9 cellular contexts compared by ENCODE assay signal in genomic region chr3:71447803-71448202, GRCh38.
DNase-seq lines count a peak whose midpoint lies in the region; ATAC-seq and TF ChIP-seq lines count a peak whose summit lies in the region.
"Had no signal": no experiment of that assay in that cellular context is flagged by ENCODE, and none has a peak within 500 bp of the region (broad histone marks: within the 10 kb centered on the region; RNA-seq: fewer than 3 reads in every experiment).

No MANE protein-coding gene starts in this region.

- 78% methylated on average over 5 of the region's 5 CpGs for WGBS in SK-N-SH (ENCODE audit: low lambda C conversion rate)
- WGBS in mesenchymal stem cell: 87% methylated on average over 5 of the region's 5 CpGs
- 79 to 89% (median 86%) methylated on average over 5 of the region's 5 CpGs for WGBS in heart left ventricle, 4 donors

- no peaks in the 10 kb centered on the region for H3K36me3 Mint-ChIP-seq in activated T-helper 17 cell treated with anti-CD3 and anti-CD28 coated beads, Interleukin-2, amount 50 U/mL, for 72 hours (ENCODE audit: low read depth)

- intact Hi-C loops in heart left ventricle (cut with DNase I): no loop called here

- H3K9me3 ChIP-seq in SK-N-SH (no peaks in the 10 kb centered on the region), mesenchymal stem cell (ENCODE audit: control insufficient read depth, low read length) (no peaks in the 10 kb centered on the region), heart left ventricle (no peaks in the 10 kb centered on the region)

- H4K91ac ChIP-seq in mesenchymal stem cell (ENCODE audit: low read length): no peak overlapping the region

- peaks cover 24 to 35% of the 10 kb centered on the region in 2 experiments for H3K4me1 ChIP-seq in SK-N-SH (ENCODE audit: control insufficient read depth in 1 of 2, insufficient read depth in 2 of 2, low read depth in 1 of 2, low read length in 1 of 2)
- peaks cover 21% of the 10 kb centered on the region for H3K4me1 ChIP-seq in mesenchymal stem cell (ENCODE audit: control insufficient read depth, insufficient read depth, low read depth, low read length)
- peaks cover 0 to 93% (median 31%) of the 10 kb centered on the region in 12 donors for H3K4me1 ChIP-seq in heart left ventricle

- no peak for TF ChIP-seq CTCF in SK-N-SH (IDR thresholded peaks at IDR 0.05)
- TF ChIP-seq CTCF in heart left ventricle (IDR thresholded peaks at IDR 0.05): no peak

- H3K14ac ChIP-seq in mesenchymal stem cell (ENCODE audit: low read length in 2 of 2): no peak overlapping the region

- no peak for ATAC-seq in SK-N-SH treated with all-trans-retinoic acid at 6 μM for 48 hours
- ATAC-seq in activated T-helper 17 cell treated with anti-CD3 and anti-CD28 coated beads, Interleukin-2, amount 50 U/mL, for 72 hours (replicated peaks): peak; percentile 77
- ATAC-seq in GM18870 (IDR thresholded peaks at IDR 0.05; ENCODE audit: unreplicated experiment): no peak
- no peak for ATAC-seq in heart left ventricle

- H3K27me3 ChIP-seq in SK-N-SH (ENCODE audit: insufficient read depth) (no peaks in the 10 kb centered on the region), mesenchymal stem cell (ENCODE audit: control insufficient read depth in 1 of 2, insufficient read depth in 1 of 2, low read length in 2 of 2) (no peaks in the 10 kb centered on the region), heart left ventricle (no peaks in the 10 kb centered on the region)

- H3K79me1 ChIP-seq in mesenchymal stem cell (replicated peaks; ENCODE audit: low read length, poor library complexity, severe bottlenecking): peaks cover 34% of the 10 kb centered on the region

- H4K20me1 ChIP-seq in SK-N-SH (ENCODE audit: insufficient read depth): no peaks in the 10 kb centered on the region

- no peak overlapping the region for H3K18ac ChIP-seq in mesenchymal stem cell (ENCODE audit: low read depth in 1 of 2, low read length in 2 of 2)

- H3F3A ChIP-seq in SK-N-SH (replicated peaks; ENCODE audit: insufficient read depth): peaks cover 14% of the 10 kb centered on the region

- TF ChIP-seq RAD21 in SK-N-SH (IDR thresholded peaks at IDR 0.05; ENCODE audit: low read length): no peak

- POLR2A ChIA-PET in SK-N-SH (lab: Yijun Ruan, JAX): no interaction called here

- H3K9ac ChIP-seq in SK-N-SH: no peak overlapping the region
- H3K9ac ChIP-seq in mesenchymal stem cell (ENCODE audit: low read length): no peak overlapping the region

- no peak overlapping the region for H2BK120ac ChIP-seq in mesenchymal stem cell (ENCODE audit: low read depth, low read length)

- H3K4me3 ChIP-seq in SK-N-SH (ENCODE audit: low read depth in 2 of 2, low read length in 1 of 2): no peak overlapping the region
- no peak overlapping the region for H3K4me3 ChIP-seq in mesenchymal stem cell (ENCODE audit: insufficient read depth in 1 of 2, low read depth in 1 of 2, low read length in 2 of 2)
- no peak overlapping the region for H3K4me3 ChIP-seq in heart left ventricle

- H2AK5ac ChIP-seq in mesenchymal stem cell (ENCODE audit: low read length, severe bottlenecking): peak overlapping the region; percentile 49

- no peak overlapping the region for H3K4ac ChIP-seq in mesenchymal stem cell (ENCODE audit: low read depth in 1 of 2, low read length in 2 of 2)

- H2BK15ac ChIP-seq in mesenchymal stem cell (ENCODE audit: low read depth, poor library complexity, severe bottlenecking): no peak overlapping the region

- H2BK5ac ChIP-seq in mesenchymal stem cell (ENCODE audit: low read depth, low read length, poor library complexity, severe bottlenecking): no peak overlapping the region

- H3K27ac Mint-ChIP-seq in activated T-helper 17 cell treated with anti-CD3 and anti-CD28 coated beads, Interleukin-2, amount 50 U/mL, for 72 hours: peak overlapping the region; percentile 85

- TF ChIP-seq EP300 in SK-N-SH (IDR thresholded peaks at IDR 0.05; ENCODE audit: borderline replicate concordance in 1 of 2, low read depth in 1 of 2, low read length in 1 of 2): no peak

- peaks cover 73% of the 10 kb centered on the region for H3K4me1 Mint-ChIP-seq in activated T-helper 17 cell treated with anti-CD3 and anti-CD28 coated beads, Interleukin-2, amount 50 U/mL, for 72 hours

- H3K4me3 Mint-ChIP-seq in activated T-helper 17 cell treated with anti-CD3 and anti-CD28 coated beads, Interleukin-2, amount 50 U/mL, for 72 hours: peak overlapping the region; percentile 69

- H3K27ac ChIP-seq in SK-N-SH (ENCODE audit: low read depth in 2 of 2, low read length in 1 of 2) (no peak overlapping the region), mesenchymal stem cell (ENCODE audit: low read length, poor library complexity, severe bottlenecking) (peak overlapping the region; percentile 12), heart left ventricle (no peak overlapping the region)

- H2BK12ac ChIP-seq in mesenchymal stem cell (ENCODE audit: low read length in 2 of 2): peak overlapping the region in 1 of 2 experiments; percentile 42

- CTCF ChIA-PET in SK-N-SH (lab: Yijun Ruan, JAX): no interaction called here

- H2AFZ ChIP-seq in SK-N-SH (ENCODE audit: low read depth): no peak overlapping the region
- no peak overlapping the region for H2AFZ ChIP-seq in mesenchymal stem cell (ENCODE audit: low read depth, low read length)

- no peak for TF ChIP-seq POLR2A in heart left ventricle (IDR thresholded peaks at IDR 0.05)

- H3K9me2 ChIP-seq in SK-N-SH: no peaks in the 10 kb centered on the region

- peaks cover 95% of the 10 kb centered on the region for H3K79me2 ChIP-seq in SK-N-SH (ENCODE audit: insufficient read depth)

- H3K4me2 ChIP-seq in SK-N-SH (0 out of 2 replicates have a peak overlapping the region, but pooled peaks have one; percentile 6), mesenchymal stem cell (ENCODE audit: low read length, poor library complexity, severe bottlenecking) (no peak overlapping the region)

- H3K9me3 Mint-ChIP-seq in activated T-helper 17 cell treated with anti-CD3 and anti-CD28 coated beads, Interleukin-2, amount 50 U/mL, for 72 hours: no peaks in the 10 kb centered on the region

- H3K23ac ChIP-seq in mesenchymal stem cell (ENCODE audit: low read length in 2 of 2): peak overlapping the region in 1 of 2 experiments; percentile 21

- no peaks in the 10 kb centered on the region for H3K27me3 Mint-ChIP-seq in activated T-helper 17 cell treated with anti-CD3 and anti-CD28 coated beads, Interleukin-2, amount 50 U/mL, for 72 hours

- H3K36me3 ChIP-seq in SK-N-SH (replicated peaks in 1 of 2; ENCODE audit: control insufficient read depth in 1 of 2, insufficient read depth in 2 of 2, low read length in 1 of 2) (no peaks in the 10 kb centered on the region), mesenchymal stem cell (ENCODE audit: control insufficient read depth in 1 of 2, insufficient read depth in 2 of 2, low read depth in 1 of 2, low read length in 2 of 2) (peaks cover 0 to 9% of the 10 kb centered on the region in 2 experiments), heart left ventricle (no peaks in the 10 kb centered on the region)

- H4K8ac ChIP-seq in mesenchymal stem cell (ENCODE audit: low read length): no peak overlapping the region

- no peak for DNase-seq in SK-N-SH
- DNase-seq in HT1080 (ENCODE audit: low read depth): peak; percentile 55
- no peak for DNase-seq in mesenchymal stem cell
- no peak for DNase-seq in KG1 (lab: John Stamatoyannopoulos, UW)
- no peak for DNase-seq in heart left ventricle
- DNase-seq: NCI-H510A had no signal

TF ChIP-seq in SK-N-SH, 30 proteins besides CTCF, POLR2A, EP300 and RAD21 (continues in another document):
- TF ChIP-seq FOSL2 (IDR thresholded peaks at IDR 0.05; ENCODE audit: borderline replicate concordance, low read depth): peak; percentile 41; the same call in 1 of the 2 replicates

TF ChIP-seq in SK-N-SH treated with all-trans-retinoic acid at 6 μM for 48 hours, 23 proteins besides CTCF, POLR2A, EP300 and RAD21:
- TF ChIP-seq POU6F1 (CRISPR knock-in tag; IDR thresholded peaks at IDR 0.05; ENCODE audit: borderline replicate concordance, low read depth): no peak
- TF ChIP-seq ZNF8 (CRISPR knock-in tag; IDR thresholded peaks at IDR 0.05): no peak
- no peak for TF ChIP-seq ARNTL (CRISPR knock-in tag; IDR thresholded peaks at IDR 0.05; ENCODE audit: borderline replicate concordance, low read depth)
- no peak for TF ChIP-seq ISL1 (CRISPR knock-in tag; IDR thresholded peaks at IDR 0.05)
- TF ChIP-seq, protein P1, sequence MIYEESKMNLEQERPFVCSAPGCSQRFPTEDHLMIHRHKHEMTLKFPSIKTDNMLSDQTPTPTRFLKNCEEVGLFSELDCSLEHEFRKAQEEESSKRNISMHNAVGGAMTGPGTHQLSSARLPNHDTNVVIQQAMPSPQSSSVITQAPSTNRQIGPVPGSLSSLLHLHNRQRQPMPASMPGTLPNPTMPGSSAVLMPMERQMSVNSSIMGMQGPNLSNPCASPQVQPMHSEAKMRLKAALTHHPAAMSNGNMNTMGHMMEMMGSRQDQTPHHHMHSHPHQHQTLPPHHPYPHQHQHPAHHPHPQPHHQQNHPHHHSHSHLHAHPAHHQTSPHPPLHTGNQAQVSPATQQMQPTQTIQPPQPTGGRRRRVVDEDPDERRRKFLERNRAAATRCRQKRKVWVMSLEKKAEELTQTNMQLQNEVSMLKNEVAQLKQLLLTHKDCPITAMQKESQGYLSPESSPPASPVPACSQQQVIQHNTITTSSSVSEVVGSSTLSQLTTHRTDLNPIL (CRISPR knock-in tag; IDR thresholded peaks at IDR 0.05; ENCODE audit: low read depth): no peak
